Comparison of ENCODE assay signal across 8 cellular contexts in genomic region chr16:75109732-75110243, GRCh38. TPM values are rescaled to one million over a fixed set of nuclear protein-coding genes. Genes with fewer than 3 reads are reported as not detected.
DNase-seq lines count a peak whose midpoint lies in the region; ATAC-seq and TF ChIP-seq lines count a peak whose summit lies in the region.

No MANE protein-coding gene starts in this region.

- TF ChIP-seq CTCF in gastrocnemius medialis (IDR thresholded peaks at IDR 0.05 in 4 of 5, conservative IDR thresholded peaks at IDR 0.05 in 1 of 5), result peak in 4 of 5 experiments; percentile 21 to 36 (median 26)

- peaks cover 75 to 81% of the 10 kb centered on the region in 2 donors for H3K4me1 ChIP-seq in gastrocnemius medialis

- TF ChIP-seq POLR2A in gastrocnemius medialis (IDR thresholded peaks at IDR 0.05), result peak; percentile 21 to 51

- in situ Hi-C loops in gastrocnemius medialis (cut with MboI; ENCODE audit: low sequenced_read_pairs in 4 of 4), result loop anchor here in 2 of 4 donors (5.0 kb wide), 2 partner anchors 107 to 112 kb away; partner anchors contain the start of gene ZNRF1 (in 1 of the 2)

- ATAC-seq in gastrocnemius medialis (peak; percentile 52 to 66), GM21528 (IDR thresholded peaks at IDR 0.05; ENCODE audit: low FRiP score, unreplicated experiment) (no peak), HG03442 (IDR thresholded peaks at IDR 0.05; ENCODE audit: unreplicated experiment) (no peak)

- H3K27me3 ChIP-seq in gastrocnemius medialis, result no peaks in the 10 kb centered on the region

- DNase-seq in NCI-H2029 (lab: John Stamatoyannopoulos, UW), result peak; percentile 44
- DNase-seq in NCI-H2029 treated with DMSO at 0.1 percent for 48 hours (lab: John Stamatoyannopoulos, UW), result no peak
- peak; percentile 70 for DNase-seq in SIG-M5 treated with dmso at 0.1 percent for 504 hours (lab: John Stamatoyannopoulos, UW; ENCODE audit: unreplicated experiment)
- peak; percentile 21 for DNase-seq in fibroblast of gingiva (ENCODE audit: low read depth)
- DNase-seq in gastrocnemius medialis, result peak; percentile 95 to 99
- no peak for DNase-seq in DMS114 treated with DMSO at 0.1 percent for 48 hours (lab: John Stamatoyannopoulos, UW; ENCODE audit: unreplicated experiment)

- H3K27ac ChIP-seq in gastrocnemius medialis, result peak overlapping the region; percentile 97 to 99 (median 97)

- no peaks in the 10 kb centered on the region for H3K36me3 ChIP-seq in gastrocnemius medialis

- no peaks in the 10 kb centered on the region for H3K9me3 ChIP-seq in gastrocnemius medialis

- peak overlapping the region; percentile 35 to 48 (median 40) for H3K4me3 ChIP-seq in gastrocnemius medialis

- intact Hi-C loops in gastrocnemius medialis (cut with DNase I; ENCODE audit: low total_unique reads), result loop anchor here (1.0 to 10.0 kb wide), 4 partner anchors 22 to 198 kb away; no protein-coding TSS in a partner anchor

RNA-seq across cellular contexts. Expression of gene LDHD, which starts 6.8 kb away (rescaled TPM):
- 10 to 100 TPM; 27.8 to 54.5 (median 44.2) TPM for total RNA-seq in gastrocnemius medialis

RNA-seq across cellular contexts. Expression of gene ZFP1, which starts 38.5 kb away (rescaled TPM):
- total RNA-seq in gastrocnemius medialis, result 10 to 100 TPM in 1 of 4 donors, 1 to 10 TPM in 3; 4.1 to 11.0 (median 6.5) TPM

Comparison
In these comparisons a context has a peak if more than half of its experiments do, and no peak if none do; other contexts are left out.
1. DNase-seq: peak in NCI-H2029 (single experiment), SIG-M5 treated with dmso at 0.1 percent for 504 hours (single experiment), fibroblast of gingiva (single experiment) and gastrocnemius medialis (2 of 2); none in NCI-H2029 treated with DMSO at 0.1 percent for 48 hours (single experiment) and DMS114 treated with DMSO at 0.1 percent for 48 hours (single experiment).
2. ATAC-seq: peak in gastrocnemius medialis (2 of 2); none in GM21528 (single experiment) and HG03442 (single experiment).